In genomic region chr16:84178892-84179611, GRCh38 we compare ENCODE assay signal across 1 cellular context.
TF ChIP-seq lines count a peak whose summit lies in the region.

No MANE protein-coding gene starts in this region.

TF ChIP-seq in K562, 482 proteins besides CTCF, POLR2A, EP300 and RAD21:
- TF ChIP-seq SMC3 (conservative IDR thresholded peaks at IDR 0.05; ENCODE audit: insufficient read depth, low read depth, low read length) (0 out of 2 replicates have a peak, but pooled peaks have one; percentile 18), KLF1 (tag; IDR thresholded peaks at IDR 0.05) (no peak)
